In genomic region chr11:87338046-87338639, GRCh38 we compare ENCODE assay signal across 23 cellular contexts.
"Had no signal": no experiment of that assay in that cellular context is flagged by ENCODE, and none has a peak within 500 bp of the region (broad histone marks: within the 10 kb centered on the region; RNA-seq: fewer than 3 reads in every experiment).

No MANE protein-coding gene starts in this region.

- H3K27ac ChIP-seq: ascending aorta, gastrocnemius medialis, left ventricle myocardium inferior, stomach, suprapubic skin, tibial nerve, VCaP had no signal

- H3K4me1 ChIP-seq: ascending aorta, gastrocnemius medialis, left ventricle myocardium inferior, stomach, suprapubic skin, tibial nerve had no signal

- H3K27me3 ChIP-seq: ascending aorta, gastrocnemius medialis, stomach, suprapubic skin, tibial nerve had no signal

- H3K36me3 ChIP-seq: ascending aorta, gastrocnemius medialis, left ventricle myocardium inferior, stomach, suprapubic skin, tibial nerve had no signal

- DNase-seq: activated CD4-positive, alpha-beta T cell treated with anti-CD3 and anti-CD28 coated beads, Interleukin-2, amount 50 U/mL, for 1 hour; activated CD4-positive, CD25-positive, alpha-beta regulatory T cell treated with anti-CD3 and anti-CD28 coated beads, Interleukin-2, amount 50 U/mL, for 72 hours; activated CD8-positive, alpha-beta T cell treated with anti-CD3 and anti-CD28 coated beads, Interleukin-2, amount 10 ng/mL, durations not matched to agents 7 days and 5 days; central memory CD4-positive, alpha-beta T cell; effector memory CD4-positive, alpha-beta T cell; gastrocnemius medialis; head of caudate nucleus; hypothalamus; left ventricle myocardium inferior; naive thymus-derived CD4-positive, alpha-beta T cell; occipital lobe; small intestine; stimulated activated CD4-positive, alpha-beta T cell treated with anti-CD3 and anti-CD28 coated beads, Interleukin-2, amount 100 ng/mL, for 24 hours; stomach had no signal

- H3K4me3 ChIP-seq: ascending aorta, gastrocnemius medialis, left ventricle myocardium inferior, stomach, suprapubic skin, tibial nerve had no signal

- ATAC-seq: activated CD8-positive, alpha-beta T cell treated with anti-CD3 and anti-CD28 coated beads, Interleukin-2, amount 10 ng/mL, durations not matched to agents 7 days and 5 days; activated naive CD4-positive, alpha-beta T cell treated with anti-CD3 and anti-CD28 coated beads, Interleukin-2, amount 50 U/mL, for 72 hours; activated T-helper 17 cell treated with anti-CD3 and anti-CD28 coated beads, Interleukin-2, amount 50 U/mL, for 72 hours; esophagus mucosa; gastrocnemius medialis; naive thymus-derived CD4-positive, alpha-beta T cell; sciatic nerve; stimulated activated effector memory CD8-positive, alpha-beta T cell treated with anti-CD3 and anti-CD28 coated beads, Interleukin-12 subunit alpha, Interleukin-12 subunit beta, amount 100 ng/mL, for 72 hours had no signal
